ENCODE assay signal across 8 cellular contexts in the genomic region with DNA sequence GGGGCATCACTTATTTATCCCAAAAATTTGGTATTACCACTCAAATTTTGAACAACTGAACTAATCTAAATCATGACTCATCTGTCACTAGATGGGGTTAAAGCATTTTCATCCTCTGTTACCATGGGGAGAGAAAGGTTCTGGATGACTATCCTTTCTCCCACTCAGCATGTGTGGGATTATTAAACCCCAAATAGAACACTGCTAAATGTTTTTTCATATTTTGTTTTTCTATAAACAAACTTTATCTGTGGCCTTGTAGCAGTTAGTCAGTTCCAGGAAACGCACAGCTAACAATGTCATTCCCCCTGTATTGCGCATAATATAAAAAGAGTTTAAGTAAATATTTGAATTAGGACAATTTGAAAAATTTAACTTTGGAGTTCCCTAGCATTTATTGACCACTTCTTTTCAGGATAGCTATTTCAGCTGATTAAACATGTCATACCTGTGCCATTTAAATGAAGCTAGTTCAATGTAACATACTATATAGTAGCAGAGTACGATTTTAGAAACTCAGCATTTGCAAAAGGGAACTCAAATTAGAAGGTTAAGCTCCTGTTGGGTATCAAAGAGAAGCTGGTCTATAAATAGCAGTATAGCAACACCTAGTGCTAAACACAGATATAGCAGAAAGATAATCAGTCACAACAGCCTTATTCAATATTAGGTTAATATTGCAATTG. TPM values are rescaled to one million over a fixed set of nuclear protein-coding genes. Genes with fewer than 3 reads are reported as not detected.
A peak's percentile ranks its signal among the peaks of the same experiment; 100 is the strongest.
DNase-seq lines count a peak whose midpoint lies in the region; ATAC-seq and TF ChIP-seq lines count a peak whose summit lies in the region.

No MANE protein-coding gene starts in this region.

- H3K9me3 ChIP-seq in MM.1S (replicated peaks; ENCODE audit: insufficient read depth, low read length) (no peaks in the 10 kb centered on the region), lung (ENCODE audit: control insufficient read depth in 2 of 2, insufficient read depth in 1 of 2, low read length in 1 of 2) (no peaks in the 10 kb centered on the region)

- no peaks in the 10 kb centered on the region for H3F3A ChIP-seq in MM.1S (ENCODE audit: insufficient read depth, low read length)

- no peak overlapping the region for H3K27ac ChIP-seq in MM.1S (ENCODE audit: low read length)
- H3K27ac ChIP-seq in lung (ENCODE audit: low read depth in 1 of 2, low read length in 1 of 2): peak overlapping the region in 1 of 2 donors; percentile 47

- no peaks in the 10 kb centered on the region for H3K79me2 ChIP-seq in MM.1S (ENCODE audit: low read length)

- H3K4me3 ChIP-seq in MM.1S (ENCODE audit: low read length) (no peak overlapping the region), astrocyte of the cerebellum (ENCODE audit: low read depth, low read length) (no peak overlapping the region), lung (no peak overlapping the region)

- ATAC-seq in GM18511 (IDR thresholded peaks at IDR 0.05; ENCODE audit: unreplicated experiment) (peak; percentile 81), lung (ENCODE audit: insufficient read depth, low FRiP score) (peak; percentile 48), HG03095 (IDR thresholded peaks at IDR 0.05; ENCODE audit: unreplicated experiment) (no peak)

- peaks cover 7% of the 10 kb centered on the region for H3K4me1 ChIP-seq in MM.1S (ENCODE audit: low read length)
- H3K4me1 ChIP-seq in lung (ENCODE audit: control insufficient read depth in 2 of 2, insufficient read depth in 2 of 2, low read length in 2 of 2): peaks cover 5 to 19% of the 10 kb centered on the region in 2 donors

- H3K27me3 ChIP-seq in MM.1S (replicated peaks; ENCODE audit: insufficient read depth, low read length) (no peaks in the 10 kb centered on the region), lung (ENCODE audit: control insufficient read depth, insufficient read depth) (no peaks in the 10 kb centered on the region)

- WGBS in lung, 2 donors: 29 to 40% methylated on average over 3 of the region's 3 CpGs

- H3K36me3 ChIP-seq in MM.1S (replicated peaks; ENCODE audit: insufficient read depth, low read length) (no peaks in the 10 kb centered on the region), lung (ENCODE audit: control insufficient read depth in 2 of 2, insufficient read depth in 2 of 2, low read length in 2 of 2) (no peaks in the 10 kb centered on the region)

- no peaks in the 10 kb centered on the region for H3K9me2 ChIP-seq in MM.1S (replicated peaks; ENCODE audit: insufficient read depth, low read length)

- TF ChIP-seq CTCF in MM.1S (IDR thresholded peaks at IDR 0.05; ENCODE audit: low read length): peak; percentile 64
- peak; percentile 47 for TF ChIP-seq CTCF in astrocyte of the cerebellum (IDR thresholded peaks at IDR 0.05; ENCODE audit: low read depth, low read length, missing control alignments)
- no peak for TF ChIP-seq CTCF in lung (IDR thresholded peaks at IDR 0.05; ENCODE audit: control extremely low read depth, extremely low read depth)

- no peak overlapping the region for H2AFZ ChIP-seq in MM.1S (ENCODE audit: low read length)

- no peak overlapping the region for H3K9ac ChIP-seq in MM.1S (ENCODE audit: low read length)

- in situ Hi-C loops in astrocyte of the cerebellum (cut with HindIII; ENCODE audit: low sequenced_read_pairs): no loop called here

- DNase-seq in AG08395 (ENCODE audit: low spot score): peak; percentile 23
- DNase-seq in MM.1S: peak; percentile 62
- DNase-seq in astrocyte of the cerebellum (ENCODE audit: low read depth): no peak
- DNase-seq in lung (ENCODE audit: low spot score): no peak
- no peak for DNase-seq in stimulated activated CD4-positive, alpha-beta T cell treated with anti-CD3 and anti-CD28 coated beads, Interleukin-2, amount 100 ng/mL, for 24 hours
- no peak for DNase-seq in activated T-cell treated with anti-CD3 and anti-CD28 coated beads, Interleukin-2, amount 50 U/mL, for 48 hours

- H4K20me1 ChIP-seq in MM.1S (ENCODE audit: insufficient read depth, low read length): no peaks in the 10 kb centered on the region

- no peak overlapping the region for H3K4me2 ChIP-seq in MM.1S (ENCODE audit: low read depth, low read length)

RNA-seq across cellular contexts. Expression of gene TMEM212, which starts 9.2 kb away (rescaled TPM):
- 10 to 100 TPM; 11.5 to 16.5 TPM for total RNA-seq in lung
- 1 to 10 TPM; 1.5 to 4.6 TPM for polyA plus RNA-seq in lung

RNA-seq across cellular contexts. Expression of gene PLD1, which starts 23.6 kb away (rescaled TPM):
- 10 to 100 TPM; 17.4 to 31.1 TPM for total RNA-seq in lung
- polyA plus RNA-seq in lung: 1 to 10 TPM; 3.1 to 6.9 TPM

Comparison
In these comparisons a context has a peak if more than half of its experiments do, and no peak if none do; other contexts are left out.
1. DNase-seq: peak in AG08395 (single experiment) and MM.1S (single experiment); none in astrocyte of the cerebellum (single experiment), lung (single experiment), stimulated activated CD4-positive, alpha-beta T cell treated with anti-CD3 and anti-CD28 coated beads, Interleukin-2, amount 100 ng/mL, for 24 hours (0 of 2) and activated T-cell treated with anti-CD3 and anti-CD28 coated beads, Interleukin-2, amount 50 U/mL, for 48 hours (0 of 2).